In genomic region chr16:75109732-75110243, GRCh38 we compare ENCODE assay signal across 9 cellular contexts. TPM values are rescaled to one million over a fixed set of nuclear protein-coding genes. Genes with fewer than 3 reads are reported as not detected.
DNase-seq lines count a peak whose midpoint lies in the region; ATAC-seq and TF ChIP-seq lines count a peak whose summit lies in the region.
"Had no signal": no experiment of that assay in that cellular context is flagged by ENCODE, and none has a peak within 500 bp of the region (broad histone marks: within the 10 kb centered on the region; RNA-seq: fewer than 3 reads in every experiment).

No MANE protein-coding gene starts in this region.

- intact Hi-C loops in cardiac septum (cut with DNase I) = loop anchor here (2.0 to 10.0 kb wide), 5 partner anchors 65 to 395 kb away; no protein-coding TSS in a partner anchor

- H3K9me3 Mint-ChIP-seq in activated T-cell treated with anti-CD3 and anti-CD28 coated beads, Interleukin-2, amount 50 U/mL, for 4 hours = no peaks in the 10 kb centered on the region

- peak overlapping the region; percentile 56 for H3K4me3 Mint-ChIP-seq in activated T-cell treated with anti-CD3 and anti-CD28 coated beads, Interleukin-2, amount 50 U/mL, for 4 hours

- peaks cover 20% of the 10 kb centered on the region for H3K27me3 Mint-ChIP-seq in activated T-cell treated with anti-CD3 and anti-CD28 coated beads, Interleukin-2, amount 50 U/mL, for 4 hours (ENCODE audit: low read depth)

- H3K4me1 Mint-ChIP-seq in activated T-cell treated with anti-CD3 and anti-CD28 coated beads, Interleukin-2, amount 50 U/mL, for 4 hours (ENCODE audit: low read depth) = peaks cover 48% of the 10 kb centered on the region

- H3K36me3 Mint-ChIP-seq in activated T-cell treated with anti-CD3 and anti-CD28 coated beads, Interleukin-2, amount 50 U/mL, for 4 hours (ENCODE audit: insufficient read depth) = peaks cover 2% of the 10 kb centered on the region

- peak overlapping the region; percentile 61 for H3K27ac ChIP-seq in VCaP

- no peak for DNase-seq in activated T-cell treated with anti-CD3 and anti-CD28 coated beads, Interleukin-2, amount 50 U/mL, for 4 hours
- DNase-seq in activated T-cell treated with anti-CD3 and anti-CD28 coated beads for 4 hours (no peak), cardiac septum (ENCODE audit: low spot score) (peak; percentile 89), SW 1271 (lab: John Stamatoyannopoulos, UW) (no peak)
- peak; percentile 29 for DNase-seq in stimulated activated naive CD8-positive, alpha-beta T cell treated with anti-CD3 and anti-CD28 coated beads, Interleukin-15, Interleukin-2, amounts not matched to agents 100 U/mL and 50 U/mL, for 24 hours

- ATAC-seq in activated T-cell treated with anti-CD3 and anti-CD28 coated beads, Interleukin-2, amount 50 U/mL, for 4 hours = no peak
- no peak for ATAC-seq in stimulated activated naive CD8-positive, alpha-beta T cell treated with anti-CD3 and anti-CD28 coated beads, Interleukin-15, Interleukin-2, amounts not matched to agents 100 U/mL and 50 U/mL, for 24 hours
- no peak for ATAC-seq in HG02763 (IDR thresholded peaks at IDR 0.05; ENCODE audit: unreplicated experiment)
- ATAC-seq in activated CD4-positive, CD25-positive, alpha-beta regulatory T cell treated with anti-CD3 and anti-CD28 coated beads, Interleukin-2, amount 50 U/mL, for 24 hours = no peak

- no peak for TF ChIP-seq CTCF in VCaP (conservative IDR thresholded peaks at IDR 0.05)

RNA-seq across cellular contexts. Expression of gene LDHD, which starts 6.8 kb away (rescaled TPM):
- total RNA-seq in activated T-cell treated with anti-CD3 and anti-CD28 coated beads, Interleukin-2, amount 50 U/mL, for 4 hours = under 1 TPM in 1 of 3 donors, not detected in 2; 0.11 TPM
- total RNA-seq in cardiac septum = 89.3 TPM
- total RNA-seq: activated CD8-positive, alpha-beta memory T cell treated with anti-CD3 and anti-CD28 coated beads for 36 hours had no signal

RNA-seq across cellular contexts. Expression of gene ZFP1, which starts 38.5 kb away (rescaled TPM):
- 10 to 100 TPM; 11.5 to 13.4 (median 13.4) TPM for total RNA-seq in activated T-cell treated with anti-CD3 and anti-CD28 coated beads, Interleukin-2, amount 50 U/mL, for 4 hours
- total RNA-seq in cardiac septum = 10.5 TPM

Comparison
In these comparisons a context has a peak if more than half of its experiments do, and no peak if none do; other contexts are left out.
1. DNase-seq: peak in cardiac septum (single experiment) and stimulated activated naive CD8-positive, alpha-beta T cell treated with anti-CD3 and anti-CD28 coated beads, Interleukin-15, Interleukin-2, amounts not matched to agents 100 U/mL and 50 U/mL, for 24 hours (single experiment); none in activated T-cell treated with anti-CD3 and anti-CD28 coated beads, Interleukin-2, amount 50 U/mL, for 4 hours (single experiment), activated T-cell treated with anti-CD3 and anti-CD28 coated beads for 4 hours (single experiment) and SW 1271 (0 of 2).
2. RNA of gene LDHD, which starts 6.8 kb away (total RNA-seq): 89.3 TPM in cardiac septum (single experiment); 0.11 TPM in activated T-cell treated with anti-CD3 and anti-CD28 coated beads, Interleukin-2, amount 50 U/mL, for 4 hours; every median in the first group is over 10 times any median in the second.